ENCODE assay signal across 12 cellular contexts in the genomic region with DNA sequence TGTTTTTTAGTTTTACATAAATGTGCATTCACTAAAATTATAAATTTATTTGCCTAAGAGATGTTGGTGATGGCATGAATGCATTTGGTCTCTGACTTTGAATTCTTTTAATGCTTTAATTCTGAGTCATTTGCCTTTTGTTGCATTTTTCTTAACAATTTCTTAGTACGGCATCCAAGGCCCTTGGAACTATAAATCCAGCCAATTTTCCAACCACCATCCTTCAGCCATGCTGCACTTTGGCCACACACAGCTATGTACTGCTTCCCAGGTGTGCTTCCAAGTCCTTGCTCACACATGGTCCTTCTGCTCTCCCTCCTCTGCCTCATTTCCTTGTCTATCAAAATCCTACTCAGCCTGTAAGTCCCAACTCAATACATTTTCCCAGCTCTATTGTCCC.
DNase-seq lines count a peak whose midpoint lies in the region; ATAC-seq and TF ChIP-seq lines count a peak whose summit lies in the region.
"Had no signal": no experiment of that assay in that cellular context is flagged by ENCODE, and none has a peak within 500 bp of the region (broad histone marks: within the 10 kb centered on the region; RNA-seq: fewer than 3 reads in every experiment).

No MANE protein-coding gene starts in this region.

- TF ChIP-seq EP300 in sigmoid colon (IDR thresholded peaks at IDR 0.05), result no peak

- no peaks in the 10 kb centered on the region for H3K36me3 ChIP-seq in Panc1 (ENCODE audit: control insufficient read depth, insufficient read depth, low read length)
- peaks cover 0 to 61% (median 5%) of the 10 kb centered on the region in 3 donors for H3K36me3 ChIP-seq in esophagus squamous epithelium
- H3K36me3 ChIP-seq in sigmoid colon, result no peaks in the 10 kb centered on the region

- intact Hi-C loops in CD4-positive, alpha-beta T cell (cut with DNase I, micrococcal nuclease), result loop anchor here in 1 of 2 experiments (2.0 to 10.0 kb wide), 2 partner anchors 20 to 312 kb away; no protein-coding TSS in a partner anchor
- intact Hi-C loops in Panc1 (cut with micrococcal nuclease; ENCODE audit: unreplicated experiment), result no loop called here
- intact Hi-C loops in esophagus squamous epithelium (cut with DNase I), result no loop called here
- intact Hi-C loops in sigmoid colon (cut with DNase I), result no loop called here

- H3K4me3 ChIP-seq in Panc1 (ENCODE audit: low read depth in 2 of 2, low read length in 2 of 2), result no peak overlapping the region
- no peak overlapping the region for H3K4me3 ChIP-seq in esophagus squamous epithelium
- H3K4me3 ChIP-seq in sigmoid colon, result no peak overlapping the region
- H3K4me3 ChIP-seq: heart right ventricle, mucosa of descending colon had no signal

- peaks cover 67% of the 10 kb centered on the region for H3K4me1 Mint-ChIP-seq in CD4-positive, alpha-beta T cell (ENCODE audit: low read depth)

- TF ChIP-seq POLR2A in esophagus squamous epithelium (IDR thresholded peaks at IDR 0.05) (no peak), sigmoid colon (IDR thresholded peaks at IDR 0.05) (no peak)

- H3K4me3 Mint-ChIP-seq in CD4-positive, alpha-beta T cell, result peak overlapping the region; percentile 3
- H3K4me3 Mint-ChIP-seq: central memory CD8-positive, alpha-beta T cell; stimulated activated memory B cell treated with anti-CD40 and anti-IgM and Interleukin-4, amounts not matched to agents 10 μg/mL and 1 μg/mL and 100 μg/mL, for 72 hours had no signal

- H3K27me3 Mint-ChIP-seq in CD4-positive, alpha-beta T cell, result no peaks in the 10 kb centered on the region
- H3K27me3 Mint-ChIP-seq: central memory CD8-positive, alpha-beta T cell; stimulated activated memory B cell treated with anti-CD40 and anti-IgM and Interleukin-4, amounts not matched to agents 10 μg/mL and 1 μg/mL and 100 μg/mL, for 72 hours had no signal

- peak overlapping the region; percentile 60 for H3K27ac Mint-ChIP-seq in CD4-positive, alpha-beta T cell
- H3K27ac Mint-ChIP-seq: stimulated activated memory B cell treated with anti-CD40 and anti-IgM and Interleukin-4, amounts not matched to agents 10 μg/mL and 1 μg/mL and 100 μg/mL, for 72 hours had no signal

- H3K27ac ChIP-seq in CD4-positive, alpha-beta T cell (ENCODE audit: low read depth, low read length), result no peak overlapping the region
- peak overlapping the region; percentile 57; the same call in 1 of the 2 replicates for H3K27ac ChIP-seq in Panc1 (ENCODE audit: low read length)
- H3K27ac ChIP-seq in esophagus squamous epithelium, result peak overlapping the region; percentile 52 to 93 (median 86)
- H3K27ac ChIP-seq in sigmoid colon, result peak overlapping the region; percentile 67 to 89 (median 86)

- no peaks in the 10 kb centered on the region for H3K27me3 ChIP-seq in CD4-positive, alpha-beta T cell (ENCODE audit: control insufficient read depth, insufficient read depth, low read length)
- H3K27me3 ChIP-seq in Panc1 (ENCODE audit: control insufficient read depth, insufficient read depth, low read length) (no peaks in the 10 kb centered on the region), esophagus squamous epithelium (no peaks in the 10 kb centered on the region), sigmoid colon (no peaks in the 10 kb centered on the region)
- H3K27me3 ChIP-seq: heart right ventricle had no signal

- H3K36me3 Mint-ChIP-seq in CD4-positive, alpha-beta T cell (ENCODE audit: low read depth), result peaks cover 55% of the 10 kb centered on the region

- POLR2A ChIA-PET in CD4-positive, alpha-beta T cell (lab: Charles Lee), result interaction anchor here (1.0 to 4.0 kb wide), 3 partner anchors 16 to 147 kb away, joined by 3 to 15 read pairs (median 14); no protein-coding TSS in a partner anchor
- POLR2A ChIA-PET in Panc1 (lab: Charles Lee), result no interaction called here

- no peak for TF ChIP-seq CTCF in CD4-positive, alpha-beta T cell (IDR thresholded peaks at IDR 0.05)
- TF ChIP-seq CTCF in Panc1 (IDR thresholded peaks at IDR 0.05), result no peak
- TF ChIP-seq CTCF in esophagus squamous epithelium (IDR thresholded peaks at IDR 0.05), result no peak
- no peak for TF ChIP-seq CTCF in sigmoid colon (IDR thresholded peaks at IDR 0.05)

- WGBS in esophagus squamous epithelium, 2 donors, result 22 to 27% methylated on average over 1 of the region's 1 CpG
- WGBS in sigmoid colon, 2 donors, result 71 to 77% methylated on average over 1 of the region's 1 CpG

- BruUV-seq in Panc1 (replicated peaks; lab: Mats Ljungman, UMichigan), result no TSS peak

- DNase-seq in CD4-positive, alpha-beta T cell, result no peak
- DNase-seq in Panc1 (ENCODE audit: low read depth, low spot score) (no peak), esophagus squamous epithelium (lab: John Stamatoyannopoulos, UW) (no peak), sigmoid colon (no peak), NCI-H128 (lab: John Stamatoyannopoulos, UW; ENCODE audit: unreplicated experiment) (no peak), NCI-H1436 (lab: John Stamatoyannopoulos, UW) (no peak), MV-4-11 (lab: John Stamatoyannopoulos, UW) (no peak)
- DNase-seq: heart right ventricle, mucosa of descending colon had no signal

- in situ Hi-C loops in Panc1 (cut with HindIII; ENCODE audit: low pct_unique_long_range_greater_than_20kb, low sequenced_read_pairs), result no loop called here

- CTCF ChIA-PET in CD4-positive, alpha-beta T cell (lab: Charles Lee), result no interaction called here
- CTCF ChIA-PET in Panc1 (lab: Charles Lee), result no interaction called here

- ATAC-seq in CD4-positive, alpha-beta T cell (ENCODE audit: poor library complexity), result no peak
- ATAC-seq in Panc1 (peak; percentile 41; the same call in 1 of the 2 replicates), HG03159 (IDR thresholded peaks at IDR 0.05; ENCODE audit: unreplicated experiment) (no peak)
- ATAC-seq: mucosa of descending colon; stimulated activated memory B cell treated with anti-CD40 and anti-IgM and Interleukin-4, amounts not matched to agents 10 μg/mL and 1 μg/mL and 100 μg/mL, for 72 hours had no signal

- H3K4me1 ChIP-seq in Panc1 (ENCODE audit: control insufficient read depth, insufficient read depth, low read length) (peaks cover 35% of the 10 kb centered on the region), esophagus squamous epithelium (peaks cover 19 to 97% (median 71%) of the 10 kb centered on the region in 3 donors), sigmoid colon (peaks cover 0 to 97% (median 88%) of the 10 kb centered on the region in 4 donors)

- H3K9me3 Mint-ChIP-seq in CD4-positive, alpha-beta T cell, result no peaks in the 10 kb centered on the region
- H3K9me3 Mint-ChIP-seq: central memory CD8-positive, alpha-beta T cell; stimulated activated memory B cell treated with anti-CD40 and anti-IgM and Interleukin-4, amounts not matched to agents 10 μg/mL and 1 μg/mL and 100 μg/mL, for 72 hours had no signal

- H3K9me3 ChIP-seq in CD4-positive, alpha-beta T cell (ENCODE audit: control insufficient read depth, low read length), result no peaks in the 10 kb centered on the region
- no peaks in the 10 kb centered on the region for H3K9me3 ChIP-seq in Panc1 (ENCODE audit: control insufficient read depth, insufficient read depth, low read depth, low read length)
- no peaks in the 10 kb centered on the region for H3K9me3 ChIP-seq in esophagus squamous epithelium
- no peaks in the 10 kb centered on the region for H3K9me3 ChIP-seq in sigmoid colon
- H3K9me3 ChIP-seq: heart right ventricle, mucosa of descending colon had no signal
